21 cellular contexts compared by ENCODE assay signal in the genomic region with DNA sequence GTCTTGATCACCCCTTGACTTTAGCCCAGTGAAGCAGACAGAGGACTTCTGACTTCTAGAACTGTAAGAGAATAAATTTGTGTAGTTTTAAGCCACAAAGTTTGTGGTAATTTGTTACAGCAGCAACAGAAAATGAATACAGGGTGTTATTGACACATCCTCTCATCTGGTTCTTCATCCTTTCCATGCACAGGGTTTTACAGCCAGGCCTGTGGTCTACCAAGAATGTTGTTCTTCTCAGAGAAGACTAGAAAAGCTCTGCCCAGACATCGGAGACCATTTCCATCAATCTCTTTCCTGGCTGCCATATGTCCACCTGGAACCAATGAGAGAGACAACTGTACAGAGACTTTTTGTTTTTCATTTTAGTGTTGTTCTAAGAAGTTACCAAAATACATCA.
DNase-seq lines count a peak whose midpoint lies in the region; ATAC-seq lines count a peak whose summit lies in the region.
"Had no signal": no experiment of that assay in that cellular context is flagged by ENCODE, and none has a peak within 500 bp of the region (broad histone marks: within the 10 kb centered on the region; RNA-seq: fewer than 3 reads in every experiment).

No MANE protein-coding gene starts in this region.

- ATAC-seq in effector memory CD8-positive, alpha-beta T cell (replicated peaks), result no peak
- ATAC-seq in GM19324 (IDR thresholded peaks at IDR 0.05; ENCODE audit: low FRiP score, unreplicated experiment) (no peak), HG03175 (IDR thresholded peaks at IDR 0.05; ENCODE audit: unreplicated experiment) (no peak)
- ATAC-seq: esophagus mucosa, left cardiac atrium, right cardiac atrium had no signal

- H3K4me3 Mint-ChIP-seq in activated naive CD4-positive, alpha-beta T cell treated with anti-CD3 and anti-CD28 coated beads, Interleukin-2, amount 50 U/mL, for 24 hours, result no peak overlapping the region
- H3K4me3 Mint-ChIP-seq in T-helper 1 cell treated with Interleukin-12 subunit alpha and Interleukin-12 subunit beta and Interleukin-4 antibody, amounts not matched to agents 30 μg/mL and 1 μg/mL, for 36 hours, result no peak overlapping the region
- H3K4me3 Mint-ChIP-seq in effector memory CD8-positive, alpha-beta T cell, result no peak overlapping the region
- H3K4me3 Mint-ChIP-seq: endodermal cell had no signal

- no peaks in the 10 kb centered on the region for H3K27me3 Mint-ChIP-seq in activated naive CD4-positive, alpha-beta T cell treated with anti-CD3 and anti-CD28 coated beads, Interleukin-2, amount 50 U/mL, for 24 hours
- H3K27me3 Mint-ChIP-seq in T-helper 1 cell treated with Interleukin-12 subunit alpha and Interleukin-12 subunit beta and Interleukin-4 antibody, amounts not matched to agents 30 μg/mL and 1 μg/mL, for 36 hours (ENCODE audit: low read depth), result no peaks in the 10 kb centered on the region
- no peaks in the 10 kb centered on the region for H3K27me3 Mint-ChIP-seq in effector memory CD8-positive, alpha-beta T cell

- H3K4me1 Mint-ChIP-seq in activated naive CD4-positive, alpha-beta T cell treated with anti-CD3 and anti-CD28 coated beads, Interleukin-2, amount 50 U/mL, for 24 hours, result peaks cover 86% of the 10 kb centered on the region
- peaks cover 52% of the 10 kb centered on the region for H3K4me1 Mint-ChIP-seq in T-helper 1 cell treated with Interleukin-12 subunit alpha and Interleukin-12 subunit beta and Interleukin-4 antibody, amounts not matched to agents 30 μg/mL and 1 μg/mL, for 36 hours (ENCODE audit: low read depth)
- peaks cover 21 to 41% of the 10 kb centered on the region in 2 donors for H3K4me1 Mint-ChIP-seq in effector memory CD8-positive, alpha-beta T cell (ENCODE audit: low read depth in 2 of 2)

- DNase-seq in activated naive CD4-positive, alpha-beta T cell treated with anti-CD3 and anti-CD28 coated beads, Interleukin-2, amount 50 U/mL, for 16 hours, result no peak
- DNase-seq in effector memory CD8-positive, alpha-beta T cell, result no peak
- DNase-seq in DMS153 treated with DMSO at 0.1 percent for 48 hours (lab: John Stamatoyannopoulos, UW; ENCODE audit: unreplicated experiment), result no peak
- DNase-seq: activated CD4-positive, alpha-beta T cell treated with anti-CD3 and anti-CD28 coated beads for 1 hour; activated CD8-positive, alpha-beta memory T cell treated with anti-CD3 and anti-CD28 coated beads, Interleukin-2, amount 50 U/mL, for 48 hours; activated gamma-delta T cell treated with Interleukin-2 at 50 U/mL for 16 hours; cortex of kidney; foreskin melanocyte; KG1; left cardiac atrium; MG63; NCI-H774; right cardiac atrium; RPMI8226; spleen had no signal

- H3K36me3 Mint-ChIP-seq in activated naive CD4-positive, alpha-beta T cell treated with anti-CD3 and anti-CD28 coated beads, Interleukin-2, amount 50 U/mL, for 24 hours, result peaks cover 4% of the 10 kb centered on the region
- H3K36me3 Mint-ChIP-seq in T-helper 1 cell treated with Interleukin-12 subunit alpha and Interleukin-12 subunit beta and Interleukin-4 antibody, amounts not matched to agents 30 μg/mL and 1 μg/mL, for 36 hours (ENCODE audit: low read depth), result peaks cover 8% of the 10 kb centered on the region
- H3K36me3 Mint-ChIP-seq in effector memory CD8-positive, alpha-beta T cell (ENCODE audit: insufficient read depth), result peaks cover 8% of the 10 kb centered on the region

- no peaks in the 10 kb centered on the region for H3K9me3 Mint-ChIP-seq in activated naive CD4-positive, alpha-beta T cell treated with anti-CD3 and anti-CD28 coated beads, Interleukin-2, amount 50 U/mL, for 24 hours
- H3K9me3 Mint-ChIP-seq in T-helper 1 cell treated with Interleukin-12 subunit alpha and Interleukin-12 subunit beta and Interleukin-4 antibody, amounts not matched to agents 30 μg/mL and 1 μg/mL, for 36 hours, result no peaks in the 10 kb centered on the region
- H3K9me3 Mint-ChIP-seq in effector memory CD8-positive, alpha-beta T cell, result no peaks in the 10 kb centered on the region
- H3K9me3 Mint-ChIP-seq: endodermal cell had no signal

- H3K27ac Mint-ChIP-seq in activated naive CD4-positive, alpha-beta T cell treated with anti-CD3 and anti-CD28 coated beads, Interleukin-2, amount 50 U/mL, for 24 hours, result peak overlapping the region; percentile 93
- peak overlapping the region; percentile 73 for H3K27ac Mint-ChIP-seq in T-helper 1 cell treated with Interleukin-12 subunit alpha and Interleukin-12 subunit beta and Interleukin-4 antibody, amounts not matched to agents 30 μg/mL and 1 μg/mL, for 36 hours
- peak overlapping the region; percentile 47 to 86 for H3K27ac Mint-ChIP-seq in effector memory CD8-positive, alpha-beta T cell
- H3K27ac Mint-ChIP-seq: endodermal cell had no signal
